ENCODE assay signal across 12 cellular contexts in genomic region chr2:231715499-231715837, GRCh38. TPM values are rescaled to one million over a fixed set of nuclear protein-coding genes. Genes with fewer than 3 reads are reported as not detected.
DNase-seq lines count a peak whose midpoint lies in the region; ATAC-seq, FAIRE-seq and TF ChIP-seq lines count a peak whose summit lies in the region.
"Had no signal": no experiment of that assay in that cellular context is flagged by ENCODE, and none has a peak within 500 bp of the region (broad histone marks: within the 10 kb centered on the region; RNA-seq: fewer than 3 reads in every experiment).

No MANE protein-coding gene starts in this region.

- H2BK120ac ChIP-seq in neuronal stem cell (ENCODE audit: low read depth, low read length), result no peak overlapping the region

- H3K9me3 Mint-ChIP-seq in CD14-positive monocyte, result peaks cover 3 to 12% (median 8%) of the 10 kb centered on the region in 7 donors
- H3K9me3 Mint-ChIP-seq in HFFc6, result no peaks in the 10 kb centered on the region
- H3K9me3 Mint-ChIP-seq: activated naive CD8-positive, alpha-beta T cell treated with anti-CD3 and anti-CD28 coated beads, Interleukin-2, amount 10 ng/mL, durations not matched to agents 7 days and 5 days had no signal

- H2AK5ac ChIP-seq in neuronal stem cell (ENCODE audit: low read depth, low read length), result peak overlapping the region; percentile 73

- H3K4ac ChIP-seq in neuronal stem cell (ENCODE audit: low read length), result peak overlapping the region; percentile 69

- no peak overlapping the region for H4K8ac ChIP-seq in neuronal stem cell (ENCODE audit: low read depth, low read length)

- peak overlapping the region; percentile 83 for H3K23ac ChIP-seq in neuronal stem cell (ENCODE audit: low read depth, low read length, poor library complexity)

- FAIRE-seq in bronchial epithelial cell (lab: Jason Lieb, UNC), result peak; percentile 55

- peak overlapping the region; percentile 50 for H3K9ac ChIP-seq in neuronal stem cell (ENCODE audit: low read depth, low read length, poor library complexity)
- H3K9ac ChIP-seq: parathyroid adenoma had no signal

- H3K27me3 Mint-ChIP-seq in CD14-positive monocyte (ENCODE audit: low read depth in 3 of 3), result peaks cover 0 to 13% (median 2%) of the 10 kb centered on the region in 3 donors
- peaks cover 6% of the 10 kb centered on the region for H3K27me3 Mint-ChIP-seq in HFFc6 (ENCODE audit: insufficient read depth)
- H3K27me3 Mint-ChIP-seq: activated naive CD8-positive, alpha-beta T cell treated with anti-CD3 and anti-CD28 coated beads, Interleukin-2, amount 10 ng/mL, durations not matched to agents 7 days and 5 days had no signal

- H2BK12ac ChIP-seq in neuronal stem cell (ENCODE audit: low read length), result peak overlapping the region; percentile 14

- ATAC-seq in GM21447 (IDR thresholded peaks at IDR 0.05; ENCODE audit: unreplicated experiment), result no peak

- H3K9me3 ChIP-seq in neuronal stem cell (replicated peaks in 1 of 2; ENCODE audit: control insufficient read depth in 2 of 2, insufficient read depth in 1 of 2, low read depth in 1 of 2, low read length in 2 of 2) (no peaks in the 10 kb centered on the region), WERI-Rb-1 (ENCODE audit: severe bottlenecking) (peaks cover 2% of the 10 kb centered on the region)
- H3K9me3 ChIP-seq: gastrocnemius medialis had no signal

- H3K27me3 ChIP-seq in bronchial epithelial cell (ENCODE audit: control insufficient read depth, insufficient read depth, low read length), result no peaks in the 10 kb centered on the region
- no peaks in the 10 kb centered on the region for H3K27me3 ChIP-seq in neuronal stem cell (ENCODE audit: control insufficient read depth in 3 of 3, insufficient read depth in 3 of 3, low read depth in 1 of 3, low read length in 3 of 3)
- no peaks in the 10 kb centered on the region for H3K27me3 ChIP-seq in WERI-Rb-1 (ENCODE audit: insufficient read depth, low read depth, severe bottlenecking)
- H3K27me3 ChIP-seq: gastrocnemius medialis had no signal

- TF ChIP-seq CTCF in CD14-positive monocyte (IDR thresholded peaks at IDR 0.05), result peak; percentile 47
- peak; percentile 43 for TF ChIP-seq CTCF in HFFc6 (IDR thresholded peaks at IDR 0.05)
- TF ChIP-seq CTCF in bronchial epithelial cell (IDR thresholded peaks at IDR 0.05; ENCODE audit: insufficient read depth, low read length, severe bottlenecking), result no peak
- no peak for TF ChIP-seq CTCF in WERI-Rb-1 (IDR thresholded peaks at IDR 0.05; ENCODE audit: low read depth, low read length)

- H3K27ac Mint-ChIP-seq in CD14-positive monocyte (peak overlapping the region in 3 of 7 donors; percentile 55 to 100 (median 58)), HFFc6 (peak overlapping the region; percentile 87)

- no peak overlapping the region for H3K27ac ChIP-seq in neuronal stem cell (replicated peaks; ENCODE audit: low read length)
- no peak overlapping the region for H3K27ac ChIP-seq in WERI-Rb-1
- H3K27ac ChIP-seq: parathyroid adenoma had no signal

- no peaks in the 10 kb centered on the region for H3K79me1 ChIP-seq in neuronal stem cell (ENCODE audit: low read depth, low read length)

- H4K91ac ChIP-seq in neuronal stem cell (ENCODE audit: low read depth, low read length, poor library complexity), result peak overlapping the region; percentile 97

- DNase-seq in CD14-positive monocyte (ENCODE audit: low spot score) (no peak), HFFc6 (no peak), bronchial epithelial cell (ENCODE audit: low read depth) (no peak), neuronal stem cell (ENCODE audit: low spot score) (no peak), SHP77 treated with DMSO at 0.1 percent for 48 hours (lab: John Stamatoyannopoulos, UW) (no peak), WERI-Rb-1 (no peak), NCI-H128 (lab: John Stamatoyannopoulos, UW; ENCODE audit: unreplicated experiment) (no peak)
- DNase-seq: NCI-H1436 treated with DMSO at 0.1 percent for 48 hours had no signal

- H3K4me1 ChIP-seq in neuronal stem cell (ENCODE audit: control insufficient read depth in 2 of 2, insufficient read depth in 1 of 2, low read depth in 1 of 2, low read length in 2 of 2), result peaks cover 19 to 29% of the 10 kb centered on the region in 2 donors

- intact Hi-C loops in CD14-positive monocyte (cut with micrococcal nuclease), result loop anchor here (1.0 to 10.0 kb wide), 5 partner anchors 33 to 201 kb away; no protein-coding TSS in a partner anchor

- peak overlapping the region; percentile 79 for H2BK15ac ChIP-seq in neuronal stem cell (ENCODE audit: low read length)

- no CpG with 5 or more reads among the region's 5 CpGs for WGBS in neuronal stem cell (ENCODE audit: extremely low coverage in 2 of 2, insufficient read length in 2 of 2, insufficient replicate concordance in 1 of 2), 2 donors

- H2BK5ac ChIP-seq in neuronal stem cell (ENCODE audit: low read length), result peak overlapping the region; percentile 25

- H3K36me3 ChIP-seq in bronchial epithelial cell (ENCODE audit: control insufficient read depth, insufficient read depth, low read length), result peaks cover 14% of the 10 kb centered on the region
- H3K36me3 ChIP-seq in neuronal stem cell (replicated peaks in 1 of 2; ENCODE audit: control insufficient read depth in 2 of 2, insufficient read depth in 2 of 2, low read length in 2 of 2), result peaks cover 26 to 34% of the 10 kb centered on the region in 2 donors
- peaks cover 40% of the 10 kb centered on the region for H3K36me3 ChIP-seq in WERI-Rb-1

- H3K4me1 Mint-ChIP-seq in CD14-positive monocyte, result peaks cover 38% of the 10 kb centered on the region
- H3K4me1 Mint-ChIP-seq in HFFc6 (ENCODE audit: low read depth), result peaks cover 65% of the 10 kb centered on the region

- H3K18ac ChIP-seq in neuronal stem cell (ENCODE audit: low read length), result no peak overlapping the region

- no peak overlapping the region for H3K14ac ChIP-seq in neuronal stem cell (ENCODE audit: low read length)

- no peak overlapping the region for H2AFZ ChIP-seq in neuronal stem cell (ENCODE audit: low read length)
- H2AFZ ChIP-seq: parathyroid adenoma had no signal

- H3K4me3 ChIP-seq in bronchial epithelial cell (ENCODE audit: low read depth, low read length) (no peak overlapping the region), neuronal stem cell (ENCODE audit: low read length in 2 of 2) (no peak overlapping the region), WERI-Rb-1 (ENCODE audit: low read depth, low read length) (no peak overlapping the region)
- H3K4me3 ChIP-seq: gastrocnemius medialis had no signal

- peaks cover 21 to 34% of the 10 kb centered on the region in 2 donors for H3K36me3 Mint-ChIP-seq in CD14-positive monocyte
- H3K36me3 Mint-ChIP-seq in HFFc6 (ENCODE audit: low read depth), result peaks cover 28% of the 10 kb centered on the region

- H3K4me2 ChIP-seq in neuronal stem cell (ENCODE audit: insufficient read depth, low read length, poor library complexity, severe bottlenecking), result no peak overlapping the region

- H3K4me3 Mint-ChIP-seq in CD14-positive monocyte, result no peak overlapping the region
- H3K4me3 Mint-ChIP-seq in HFFc6, result peak overlapping the region; percentile 68
- H3K4me3 Mint-ChIP-seq: activated naive CD8-positive, alpha-beta T cell treated with anti-CD3 and anti-CD28 coated beads, Interleukin-2, amount 10 ng/mL, durations not matched to agents 7 days and 5 days had no signal

RNA-seq across cellular contexts. Expression of gene PTMA, which starts 7.1 kb away (rescaled TPM):
- polyA plus RNA-seq in CD14-positive monocyte, result 1,000 to 10,000 TPM; 1,072 to 1,127 TPM
- total RNA-seq in HFFc6 (2021; fragmentation: NEBNext Ultra II Directional; extraction: Animal tissue kit (Norgen Biotek cat#: 25700)), result 100 to 1,000 TPM; 467 to 853 (median 787) TPM
- total RNA-seq in bronchial epithelial cell, result 348 and 388 TPM in 2 replicates
- polyA plus RNA-seq in neuronal stem cell (2013, experiment 1 of 2), result 3,606 TPM
- polyA plus RNA-seq in neuronal stem cell (2013, experiment 2 of 2), result 3,678 TPM

Comparison
In these comparisons a context has a peak if more than half of its experiments do, and no peak if none do; other contexts are left out.
1. CTCF ChIP-seq: peak in CD14-positive monocyte (single experiment) and HFFc6 (single experiment); none in bronchial epithelial cell (single experiment) and WERI-Rb-1 (single experiment).